37 cellular contexts compared by ENCODE assay signal in genomic region chr11:32722255-32722654, GRCh38.
"Had no signal": no experiment of that assay in that cellular context is flagged by ENCODE, and none has a peak within 500 bp of the region (broad histone marks: within the 10 kb centered on the region; RNA-seq: fewer than 3 reads in every experiment).

No MANE protein-coding gene starts in this region.

- H3K4me3 Mint-ChIP-seq: activated B cell treated with CpG ODN at 0.5 μM for 24 hours; activated CD4-positive, alpha-beta memory T cell treated with anti-CD3 and anti-CD28 coated beads for 36 hours; activated CD8-positive, alpha-beta memory T cell treated with anti-CD3 and anti-CD28 coated beads, Interleukin-2, amount 10 ng/mL, durations not matched to agents 7 days and 5 days; activated naive CD8-positive, alpha-beta T cell treated with anti-CD3 and anti-CD28 coated beads for 36 hours; central memory CD8-positive, alpha-beta T cell had no signal

- H3K27me3 ChIP-seq: brain microvascular endothelial cell, cardiac muscle cell had no signal

- H3K9me3 Mint-ChIP-seq: activated B cell treated with CpG ODN at 0.5 μM for 24 hours; activated CD4-positive, alpha-beta memory T cell treated with anti-CD3 and anti-CD28 coated beads for 36 hours; activated naive CD8-positive, alpha-beta T cell treated with anti-CD3 and anti-CD28 coated beads for 36 hours; central memory CD8-positive, alpha-beta T cell had no signal

- DNase-seq: activated B cell treated with CpG ODN at 0.5 μM for 24 hours; activated CD4-positive, alpha-beta memory T cell treated with anti-CD3 and anti-CD28 coated beads for 36 hours; activated CD4-positive, alpha-beta T cell treated with anti-CD3 and anti-CD28 coated beads for 4 hours; activated CD4-positive, alpha-beta T cell treated with anti-CD3 and anti-CD28 coated beads, Interleukin-2, amount 50 U/mL, for 1 hour; activated CD4-positive, CD25-positive, alpha-beta regulatory T cell treated with anti-CD3 and anti-CD28 coated beads, Interleukin-2, amount 50 U/mL, for 72 hours; activated CD8-positive, alpha-beta memory T cell treated with anti-CD3 and anti-CD28 coated beads, Interleukin-2, amount 10 ng/mL, durations not matched to agents 7 days and 5 days; activated CD8-positive, alpha-beta memory T cell treated with anti-CD3 and anti-CD28 coated beads, Interleukin-2, amount 50 U/mL, for 48 hours; activated effector memory CD4-positive, alpha-beta T cell treated with Interleukin-2 at 50 U/mL for 16 hours; activated naive CD4-positive, alpha-beta T cell treated with anti-CD3 and anti-CD28 coated beads, Interleukin-2, amount 50 U/mL, for 16 hours; activated naive CD8-positive, alpha-beta T cell treated with anti-CD3 and anti-CD28 coated beads for 36 hours; activated T-cell treated with anti-CD3 and anti-CD28 coated beads, Interleukin-2, amount 50 U/mL, for 48 hours; amniotic stem cell; aorta; brain microvascular endothelial cell; Kasumi-1; KG1; NCI-H1092 treated with DMSO at 0.1 percent for 48 hours; NCI-H1417; NCI-H146; NCI-H187; NCI-H2029 treated with DMSO at 0.1 percent for 48 hours; NCI-H2107; NCI-H2171; NCI-H510A; NCI-H526; NCI-H748 treated with DMSO at 0.1 percent for 48 hours; OCI-M1; RPMI8226; SW 1271; T-helper 1 cell; T-helper 2 cell; T-helper 9 cell had no signal

- H3K36me3 Mint-ChIP-seq: activated CD4-positive, alpha-beta memory T cell treated with anti-CD3 and anti-CD28 coated beads for 36 hours; activated CD8-positive, alpha-beta memory T cell treated with anti-CD3 and anti-CD28 coated beads, Interleukin-2, amount 10 ng/mL, durations not matched to agents 7 days and 5 days; activated naive CD8-positive, alpha-beta T cell treated with anti-CD3 and anti-CD28 coated beads for 36 hours had no signal

- H3K4me1 Mint-ChIP-seq: activated B cell treated with CpG ODN at 0.5 μM for 24 hours; activated CD8-positive, alpha-beta memory T cell treated with anti-CD3 and anti-CD28 coated beads, Interleukin-2, amount 10 ng/mL, durations not matched to agents 7 days and 5 days; central memory CD8-positive, alpha-beta T cell had no signal

- H3K27ac ChIP-seq: brain microvascular endothelial cell, cardiac muscle cell, VCaP had no signal

- H3K36me3 ChIP-seq: brain microvascular endothelial cell, cardiac muscle cell had no signal

- ATAC-seq: activated CD8-positive, alpha-beta memory T cell treated with anti-CD3 and anti-CD28 coated beads, Interleukin-2, amount 10 ng/mL, durations not matched to agents 7 days and 5 days; Panc1; Right ventricle myocardium inferior had no signal

- H3K4me3 ChIP-seq: cardiac muscle cell had no signal

- H3K27ac Mint-ChIP-seq: activated B cell treated with CpG ODN at 0.5 μM for 24 hours; activated CD4-positive, alpha-beta memory T cell treated with anti-CD3 and anti-CD28 coated beads for 36 hours; activated CD8-positive, alpha-beta memory T cell treated with anti-CD3 and anti-CD28 coated beads, Interleukin-2, amount 10 ng/mL, durations not matched to agents 7 days and 5 days; activated naive CD8-positive, alpha-beta T cell treated with anti-CD3 and anti-CD28 coated beads for 36 hours had no signal
